ENCODE assay signal across 1 cellular context in the genomic region with DNA sequence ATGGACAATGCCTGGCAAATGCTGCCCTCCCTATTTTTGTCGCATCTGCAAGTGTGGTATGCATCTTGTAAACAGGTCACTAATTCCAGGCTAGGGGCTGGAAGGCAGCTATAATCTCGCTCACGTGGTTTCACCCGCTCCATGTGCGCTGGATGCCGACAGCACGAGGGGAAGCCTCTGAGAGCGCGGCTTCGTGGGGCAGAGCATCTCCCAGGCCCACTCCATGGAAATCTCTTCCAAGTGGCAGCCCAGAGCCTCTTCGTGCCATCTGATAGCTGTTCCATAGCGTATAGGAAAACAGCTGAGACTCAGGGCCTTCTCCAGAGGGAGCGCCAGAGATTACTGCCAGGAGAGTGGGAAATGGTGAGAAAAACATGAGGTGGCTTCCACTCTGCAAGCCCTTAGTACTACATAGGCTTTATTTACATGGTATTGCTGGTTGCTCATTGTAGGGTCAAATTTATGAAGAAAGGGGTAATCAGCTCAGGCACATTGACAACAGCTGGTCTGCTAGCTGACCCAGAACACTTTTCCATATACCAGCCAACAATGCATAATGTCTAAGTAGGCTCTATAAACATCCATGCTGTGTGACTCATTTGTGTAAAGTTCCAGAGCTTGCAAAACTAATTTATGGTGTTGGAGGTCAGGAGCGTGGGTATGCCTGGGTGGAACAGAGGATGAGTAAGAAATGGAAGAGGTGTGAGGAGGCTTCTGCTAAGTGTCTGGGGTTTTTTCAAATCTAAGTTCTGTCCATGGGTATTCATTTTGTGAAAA.
TF ChIP-seq lines count a peak whose summit lies in the region.

No MANE protein-coding gene starts in this region.

TF ChIP-seq in endothelial cell of umbilical vein, 7 proteins besides CTCF, POLR2A, EP300 and RAD21:
- TF ChIP-seq GATA2 (IDR thresholded peaks at IDR 0.05; ENCODE audit: insufficient read depth, insufficient read length, low read depth, low read length) (no peak), MYC (IDR thresholded peaks at IDR 0.05; ENCODE audit: low read depth, low read length) (no peak), EZH2 (IDR thresholded peaks at IDR 0.05; ENCODE audit: borderline replicate concordance, low read depth, low read length, severe bottlenecking) (no peak), FOS (IDR thresholded peaks at IDR 0.05; ENCODE audit: borderline replicate concordance, insufficient read depth, low read length) (no peak), JUN (IDR thresholded peaks at IDR 0.05; ENCODE audit: borderline replicate concordance, insufficient read depth, insufficient read length, low read depth) (no peak)
- TF ChIP-seq, protein P1, sequence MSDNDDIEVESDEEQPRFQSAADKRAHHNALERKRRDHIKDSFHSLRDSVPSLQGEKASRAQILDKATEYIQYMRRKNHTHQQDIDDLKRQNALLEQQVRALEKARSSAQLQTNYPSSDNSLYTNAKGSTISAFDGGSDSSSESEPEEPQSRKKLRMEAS (IDR thresholded peaks at IDR 0.05; ENCODE audit: insufficient read depth, insufficient read length): no peak
